Comparison of ENCODE assay signal across 12 cellular contexts in genomic region chr9:131367445-131367844, GRCh38.
"Had no signal": no experiment of that assay in that cellular context is flagged by ENCODE, and none has a peak within 500 bp of the region (broad histone marks: within the 10 kb centered on the region; RNA-seq: fewer than 3 reads in every experiment).

No MANE protein-coding gene starts in this region.

- H3K27ac ChIP-seq: colonic mucosa, esophagus muscularis mucosa, pancreas had no signal

- H3K9me3 ChIP-seq: colonic mucosa, esophagus muscularis mucosa, pancreas, thyroid gland had no signal

- H3K27me3 ChIP-seq: colonic mucosa, esophagus muscularis mucosa, pancreas, thyroid gland had no signal

- ATAC-seq: activated CD8-positive, alpha-beta memory T cell treated with anti-CD3 and anti-CD28 coated beads, Interleukin-2, amount 10 ng/mL, durations not matched to agents 7 days and 5 days; T-cell had no signal

- H3K36me3 ChIP-seq: colonic mucosa, esophagus muscularis mucosa, pancreas, thyroid gland had no signal

- H3K4me3 ChIP-seq: colonic mucosa, esophagus muscularis mucosa, pancreas, thyroid gland had no signal

- DNase-seq: activated CD4-positive, alpha-beta T cell treated with anti-CD3 and anti-CD28 coated beads, Interleukin-2, amount 50 U/mL, for 48 hours; activated CD8-positive, alpha-beta memory T cell treated with anti-CD3 and anti-CD28 coated beads, Interleukin-2, amount 10 ng/mL, durations not matched to agents 7 days and 5 days; activated naive CD4-positive, alpha-beta T cell treated with anti-CD3 and anti-CD28 coated beads, Interleukin-2, amount 10 ng/mL, durations not matched to agents 7 days and 5 days; activated T-cell treated with anti-CD3 and anti-CD28 coated beads, Interleukin-2, amount 50 U/mL, for 1 hour; colonic mucosa; effector CD4-positive, alpha-beta T cell; stimulated activated CD4-positive, alpha-beta T cell treated with anti-CD3 and anti-CD28 coated beads, Interleukin-1b, Interleukin-23, amount 100 ng/mL, for 48 hours; T-cell; T1000 had no signal
